In genomic region chr16:75763250-75763649, GRCh38 we compare ENCODE assay signal across 22 cellular contexts. TPM values are rescaled to one million over a fixed set of nuclear protein-coding genes. Genes with fewer than 3 reads are reported as not detected.
"Had no signal": no experiment of that assay in that cellular context is flagged by ENCODE, and none has a peak within 500 bp of the region (broad histone marks: within the 10 kb centered on the region; RNA-seq: fewer than 3 reads in every experiment).

No MANE protein-coding gene starts in this region.

- H3K36me3 ChIP-seq: tibial artery, uterus had no signal

- H3K4me1 ChIP-seq: tibial artery, uterus had no signal

- H3K27me3 ChIP-seq: dorsolateral prefrontal cortex, tibial artery, uterus had no signal

- H3K9me3 ChIP-seq: tibial artery, uterus had no signal

- H3K9me3 Mint-ChIP-seq: activated CD4-positive, alpha-beta memory T cell treated with anti-CD3 and anti-CD28 coated beads for 36 hours; activated T-helper 2 cell treated with anti-CD3 and anti-CD28 coated beads, Interferon-gamma antibody, Interleukin-2, Interleukin-4, amounts not matched to agents 10 μg/mL and 5 μg/mL and 100 μg/mL, durations not matched to agents 14 hours and 24 hours and 36 hours; naive thymus-derived CD8-positive, alpha-beta T cell; stimulated activated naive B cell treated with anti-CD40 and anti-IgM and Interleukin-4, amounts not matched to agents 10 μg/mL and 1 μg/mL and 100 μg/mL, for 72 hours had no signal

- FAIRE-seq: astrocyte, keratinocyte had no signal

- H3K4me3 ChIP-seq: skin epidermis, tibial artery, uterus had no signal

- H3K27ac Mint-ChIP-seq: activated CD4-positive, alpha-beta memory T cell treated with anti-CD3 and anti-CD28 coated beads for 36 hours; activated CD4-positive, alpha-beta T cell treated with anti-CD3 and anti-CD28 coated beads for 36 hours; activated CD8-positive, alpha-beta memory T cell treated with anti-CD3 and anti-CD28 coated beads, Interleukin-2, amount 10 ng/mL, durations not matched to agents 7 days and 5 days; activated T-helper 2 cell treated with anti-CD3 and anti-CD28 coated beads, Interferon-gamma antibody, Interleukin-2, Interleukin-4, amounts not matched to agents 10 μg/mL and 5 μg/mL and 100 μg/mL, durations not matched to agents 14 hours and 24 hours and 36 hours; stimulated activated naive B cell treated with anti-CD40 and anti-IgM and Interleukin-4, amounts not matched to agents 10 μg/mL and 1 μg/mL and 100 μg/mL, for 72 hours had no signal

- H3K36me3 Mint-ChIP-seq: activated CD4-positive, alpha-beta memory T cell treated with anti-CD3 and anti-CD28 coated beads for 36 hours; activated CD8-positive, alpha-beta memory T cell treated with anti-CD3 and anti-CD28 coated beads, Interleukin-2, amount 10 ng/mL, durations not matched to agents 7 days and 5 days; naive thymus-derived CD8-positive, alpha-beta T cell; stimulated activated naive B cell treated with anti-CD40 and anti-IgM and Interleukin-4, amounts not matched to agents 10 μg/mL and 1 μg/mL and 100 μg/mL, for 72 hours had no signal

- DNase-seq: activated CD4-positive, alpha-beta memory T cell treated with anti-CD3 and anti-CD28 coated beads for 36 hours; activated CD4-positive, alpha-beta T cell treated with anti-CD3 and anti-CD28 coated beads for 36 hours; activated CD8-positive, alpha-beta memory T cell treated with anti-CD3 and anti-CD28 coated beads, Interleukin-2, amount 10 ng/mL, durations not matched to agents 7 days and 5 days; activated naive CD4-positive, alpha-beta T cell treated with anti-CD3 and anti-CD28 coated beads, Interleukin-2, amount 50 U/mL, for 16 hours; activated T-cell treated with anti-CD3 and anti-CD28 coated beads, Interleukin-2, amount 50 U/mL, for 1 hour; dorsolateral prefrontal cortex; mesenchymal stem cell; naive thymus-derived CD8-positive, alpha-beta T cell; stimulated activated CD4-positive, alpha-beta T cell treated with anti-CD3 and anti-CD28 coated beads, Interleukin-15, amount 100 ng/mL, for 24 hours; stimulated activated CD4-positive, alpha-beta T cell treated with anti-CD3 and anti-CD28 coated beads, Interleukin-4, amount 100 ng/mL, for 1 hour; stimulated activated naive B cell treated with anti-CD40 and anti-IgM and Interleukin-4, amounts not matched to agents 10 μg/mL and 1 μg/mL and 100 μg/mL, for 72 hours; tibial artery; uterus had no signal

- H3K4me3 Mint-ChIP-seq: activated CD4-positive, alpha-beta memory T cell treated with anti-CD3 and anti-CD28 coated beads for 36 hours; activated CD4-positive, alpha-beta T cell treated with anti-CD3 and anti-CD28 coated beads for 36 hours; activated CD8-positive, alpha-beta memory T cell treated with anti-CD3 and anti-CD28 coated beads, Interleukin-2, amount 10 ng/mL, durations not matched to agents 7 days and 5 days; naive thymus-derived CD8-positive, alpha-beta T cell; stimulated activated naive B cell treated with anti-CD40 and anti-IgM and Interleukin-4, amounts not matched to agents 10 μg/mL and 1 μg/mL and 100 μg/mL, for 72 hours had no signal

- ATAC-seq: activated CD4-positive, alpha-beta T cell treated with anti-CD3 and anti-CD28 coated beads for 36 hours; activated CD8-positive, alpha-beta memory T cell treated with anti-CD3 and anti-CD28 coated beads, Interleukin-2, amount 10 ng/mL, durations not matched to agents 7 days and 5 days; stimulated activated naive B cell treated with anti-CD40 and anti-IgM and Interleukin-4, amounts not matched to agents 10 μg/mL and 1 μg/mL and 100 μg/mL, for 72 hours had no signal

- H3K27ac ChIP-seq: skin epidermis, tibial artery, uterus had no signal

RNA-seq across cellular contexts. Expression of gene CPHXL, which starts 37.0 kb away (rescaled TPM):
- total RNA-seq: activated CD4-positive, alpha-beta memory T cell treated with anti-CD3 and anti-CD28 coated beads for 36 hours; activated CD4-positive, alpha-beta T cell treated with anti-CD3 and anti-CD28 coated beads for 36 hours; activated CD8-positive, alpha-beta memory T cell treated with anti-CD3 and anti-CD28 coated beads, Interleukin-2, amount 10 ng/mL, durations not matched to agents 7 days and 5 days; activated T-helper 2 cell treated with anti-CD3 and anti-CD28 coated beads, Interferon-gamma antibody, Interleukin-2, Interleukin-4, amounts not matched to agents 10 μg/mL and 5 μg/mL and 100 μg/mL, durations not matched to agents 14 hours and 24 hours and 36 hours; astrocyte; dorsolateral prefrontal cortex; left lobe of liver; mucosa of gallbladder; naive thymus-derived CD8-positive, alpha-beta T cell; posterior vena cava; uterus had no signal
- polyA plus RNA-seq: adipose tissue; esophagus; keratinocyte; naive thymus-derived CD8-positive, alpha-beta T cell had no signal
